In genomic region chr9:93467462-93467861, GRCh38 we compare ENCODE assay signal across 10 cellular contexts. TPM values are rescaled to one million over a fixed set of nuclear protein-coding genes. Genes with fewer than 3 reads are reported as not detected.
DNase-seq lines count a peak whose midpoint lies in the region; ATAC-seq, FAIRE-seq and TF ChIP-seq lines count a peak whose summit lies in the region.
"Had no signal": no experiment of that assay in that cellular context is flagged by ENCODE, and none has a peak within 500 bp of the region (broad histone marks: within the 10 kb centered on the region; RNA-seq: fewer than 3 reads in every experiment).

No MANE protein-coding gene starts in this region.

- BruUV-seq in mammary epithelial cell (replicated peaks; lab: Mats Ljungman, UMichigan), result no TSS peak

- H3K27ac ChIP-seq in mammary epithelial cell (ENCODE audit: insufficient read depth, low read depth, low read length) (peak overlapping the region; percentile 55), pancreas (peak overlapping the region in 2 of 4 donors; percentile 48 to 65)
- H3K27ac ChIP-seq: coronary artery had no signal

- no peak overlapping the region for H3K4me3 Mint-ChIP-seq in activated CD4-positive, alpha-beta T cell treated with anti-CD3 and anti-CD28 coated beads for 36 hours

- H3K4me1 Mint-ChIP-seq in activated CD4-positive, alpha-beta T cell treated with anti-CD3 and anti-CD28 coated beads for 36 hours, result peaks cover 76% of the 10 kb centered on the region

- H3K36me3 Mint-ChIP-seq in activated CD4-positive, alpha-beta T cell treated with anti-CD3 and anti-CD28 coated beads for 36 hours (ENCODE audit: low read depth), result peaks cover 26% of the 10 kb centered on the region

- intact Hi-C loops in activated CD4-positive, alpha-beta T cell treated with anti-CD3 and anti-CD28 coated beads for 36 hours (cut with DNase I, micrococcal nuclease), result no loop called here
- intact Hi-C loops in mammary epithelial cell (cut with micrococcal nuclease), result no loop called here
- intact Hi-C loops in pancreas (cut with DNase I), result no loop called here

- H3K27me3 Mint-ChIP-seq in activated CD4-positive, alpha-beta T cell treated with anti-CD3 and anti-CD28 coated beads for 36 hours, result no peaks in the 10 kb centered on the region

- H3K27me3 ChIP-seq in mammary epithelial cell (ENCODE audit: insufficient read depth, low read length) (no peaks in the 10 kb centered on the region), pancreas (no peaks in the 10 kb centered on the region)

- H3K79me2 ChIP-seq in mammary epithelial cell (ENCODE audit: insufficient read depth, low read length), result peaks cover 97% of the 10 kb centered on the region

- H3K4me2 ChIP-seq in mammary epithelial cell (ENCODE audit: insufficient read depth, low read depth, low read length), result peak overlapping the region; percentile 72

- H3K4me3 ChIP-seq in mammary epithelial cell (replicated peaks in 1 of 3; ENCODE audit: insufficient read depth in 1 of 3, low read depth in 2 of 3, low read length in 3 of 3) (no peak overlapping the region), pancreas (no peak overlapping the region)
- H3K4me3 ChIP-seq: coronary artery had no signal

- H3K4me1 ChIP-seq in mammary epithelial cell (ENCODE audit: insufficient read depth, low read length) (peaks cover 29% of the 10 kb centered on the region), pancreas (peaks cover 31 to 56% (median 46%) of the 10 kb centered on the region in 3 donors)

- CTCF ChIA-PET in activated CD4-positive, alpha-beta T cell treated with anti-CD3 and anti-CD28 coated beads for 36 hours (lab: Charles Lee), result no interaction called here
- CTCF ChIA-PET in mammary epithelial cell (lab: Charles Lee; ENCODE audit: low non-redundant PET), result no interaction called here

- H3K27ac Mint-ChIP-seq in activated CD4-positive, alpha-beta T cell treated with anti-CD3 and anti-CD28 coated beads for 36 hours, result peak overlapping the region; percentile 40

- no peaks in the 10 kb centered on the region for H3K9me3 Mint-ChIP-seq in activated CD4-positive, alpha-beta T cell treated with anti-CD3 and anti-CD28 coated beads for 36 hours (ENCODE audit: low read depth)

- in situ Hi-C loops in mammary epithelial cell (cut with MboI; ENCODE audit: low sequenced_read_pairs in 2 of 2), result no loop called here

- dilution Hi-C loops in mammary epithelial cell (cut with HindIII; ENCODE audit: low sequenced_read_pairs), result no loop called here

- TF ChIP-seq CTCF in mammary epithelial cell (conservative IDR thresholded peaks at IDR 0.05 in 1 of 2, IDR thresholded peaks at IDR 0.05 in 1 of 2; ENCODE audit: extremely low read depth in 1 of 2, insufficient read depth in 1 of 2, low read depth in 1 of 2, low read length in 2 of 2) (no peak), pancreas (IDR thresholded peaks at IDR 0.05) (no peak)

- no peak overlapping the region for H2AFZ ChIP-seq in mammary epithelial cell (ENCODE audit: low read depth, low read length)

- H3K9me3 ChIP-seq in mammary epithelial cell (replicated peaks; ENCODE audit: insufficient read depth, low read length), result no peaks in the 10 kb centered on the region
- H3K9me3 ChIP-seq in pancreas, result no peaks in the 10 kb centered on the region

- ATAC-seq in activated CD4-positive, alpha-beta T cell treated with anti-CD3 and anti-CD28 coated beads for 36 hours, result no peak
- ATAC-seq in pancreas (peak in 3 of 4 donors; percentile 47 to 52 (median 47)), GM19035 (IDR thresholded peaks at IDR 0.05; ENCODE audit: unreplicated experiment) (no peak), GM18870 (IDR thresholded peaks at IDR 0.05; ENCODE audit: unreplicated experiment) (no peak), GM18520 (IDR thresholded peaks at IDR 0.05; ENCODE audit: unreplicated experiment) (no peak)
- ATAC-seq: Right ventricle myocardium inferior had no signal

- FAIRE-seq in pancreas (lab: Jason Lieb, UNC), result no peak

- POLR2A ChIA-PET in activated CD4-positive, alpha-beta T cell treated with anti-CD3 and anti-CD28 coated beads for 36 hours (lab: Charles Lee), result no interaction called here

- no peak overlapping the region for H3K9ac ChIP-seq in mammary epithelial cell (ENCODE audit: insufficient read depth, low read length)

- 86% methylated on average over 3 of the region's 3 CpGs for WGBS in mammary epithelial cell (ENCODE audit: low coverage, missing lambda C conversion rate)
- 15 to 18% methylated on average over 3 of the region's 3 CpGs for WGBS in pancreas, 2 donors

- H3K36me3 ChIP-seq in mammary epithelial cell (ENCODE audit: insufficient read depth, low read length) (peaks cover 4% of the 10 kb centered on the region), pancreas (no peaks in the 10 kb centered on the region)

- H4K20me1 ChIP-seq in mammary epithelial cell (ENCODE audit: insufficient read depth, low read length), result peaks cover 8% of the 10 kb centered on the region

- no peak for DNase-seq in activated CD4-positive, alpha-beta T cell treated with anti-CD3 and anti-CD28 coated beads for 36 hours
- DNase-seq in activated CD4-positive, alpha-beta T cell treated with anti-CD3 and anti-CD28 coated beads, Interleukin-2, amount 50 U/mL, for 48 hours, result no peak
- DNase-seq in NCI-H526 treated with DMSO at 0.1 percent for 48 hours (lab: John Stamatoyannopoulos, UW), result peak; percentile 48
- no peak for DNase-seq in mammary epithelial cell
- DNase-seq in pancreas, result peak in 1 of 6 donors; percentile 34

RNA-seq across cellular contexts. Expression of gene FAM120AOS, which starts 14.1 kb away (rescaled TPM):
- total RNA-seq in activated CD4-positive, alpha-beta T cell treated with anti-CD3 and anti-CD28 coated beads for 36 hours, result 10 to 100 TPM; 38.7 to 43.1 TPM
- total RNA-seq in mammary epithelial cell (10 to 100 TPM; 29.3 to 32.5 TPM), pancreas (10 to 100 TPM; 18.0 to 26.9 (median 21.3) TPM)
- polyA plus RNA-seq in mammary epithelial cell (22.2 TPM), pancreas (10 to 100 TPM; 15.7 to 28.1 TPM)
- 2.9 TPM for polyA minus RNA-seq in mammary epithelial cell

RNA-seq across cellular contexts. Expression of gene FAM120A, which starts 16.0 kb away (rescaled TPM):
- 100 to 1,000 TPM; 115 to 154 TPM for total RNA-seq in activated CD4-positive, alpha-beta T cell treated with anti-CD3 and anti-CD28 coated beads for 36 hours
- total RNA-seq in mammary epithelial cell (100 to 1,000 TPM; 100 to 116 TPM), pancreas (10 to 100 TPM; 47.1 to 66.4 (median 59.2) TPM)
- polyA plus RNA-seq in mammary epithelial cell (84.7 TPM), pancreas (10 to 100 TPM; 24.2 to 33.2 TPM)
- polyA minus RNA-seq in mammary epithelial cell, result 168 TPM

Comparison
In these comparisons a context has a peak if more than half of its experiments do, and no peak if none do; other contexts are left out.
1. ATAC-seq: peak in pancreas (3 of 4); none in activated CD4-positive, alpha-beta T cell treated with anti-CD3 and anti-CD28 coated beads for 36 hours (single experiment), GM19035 (single experiment), GM18870 (single experiment) and GM18520 (single experiment).